23 cellular contexts compared by ENCODE assay signal in the genomic region with DNA sequence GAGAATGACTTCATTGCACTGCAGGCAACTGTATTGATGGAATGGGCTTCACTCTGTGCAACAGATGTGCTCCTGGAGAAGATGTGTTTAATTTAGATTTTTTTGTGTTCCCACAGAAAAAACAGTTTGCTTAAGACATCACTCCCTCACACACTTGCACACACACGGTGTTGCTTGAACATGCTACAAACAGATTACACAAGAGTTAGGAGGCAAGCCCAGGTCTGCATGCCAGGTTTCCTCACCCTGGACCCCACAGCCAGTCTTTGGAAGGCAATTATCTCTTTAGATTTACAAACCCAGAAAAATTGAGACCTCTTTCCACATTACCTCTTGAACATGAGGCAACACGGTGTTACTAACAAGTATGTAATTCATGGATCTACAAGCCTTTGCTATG.
"Had no signal": no experiment of that assay in that cellular context is flagged by ENCODE, and none has a peak within 500 bp of the region (broad histone marks: within the 10 kb centered on the region; RNA-seq: fewer than 3 reads in every experiment).

No MANE protein-coding gene starts in this region.

- H2AFZ ChIP-seq: parathyroid adenoma had no signal

- H3K36me3 Mint-ChIP-seq: activated naive CD4-positive, alpha-beta T cell treated with anti-CD3 and anti-CD28 coated beads, Interleukin-2, amount 50 U/mL, for 24 hours; brain; stimulated activated naive B cell treated with anti-CD40 and anti-IgM and Interleukin-4, amounts not matched to agents 10 μg/mL and 1 μg/mL and 100 μg/mL, for 72 hours; T-cell had no signal

- H3K4me3 ChIP-seq: heart right ventricle, right atrium auricular region, SK-N-MC, spleen had no signal

- H3K9me3 Mint-ChIP-seq: activated naive CD4-positive, alpha-beta T cell treated with anti-CD3 and anti-CD28 coated beads, Interleukin-2, amount 50 U/mL, for 24 hours; brain; dendritic cell treated with granulocyte-macrophage colony-stimulating factor and Interleukin-4, amounts not matched to agents 40 ng/mL and 50 ng/mL, for 4 days; endodermal cell; T-cell had no signal

- H3K27me3 ChIP-seq: right atrium auricular region had no signal

- H3K4me1 Mint-ChIP-seq: activated naive CD4-positive, alpha-beta T cell treated with anti-CD3 and anti-CD28 coated beads, Interleukin-2, amount 50 U/mL, for 24 hours; stimulated activated naive B cell treated with anti-CD40 and anti-IgM and Interleukin-4, amounts not matched to agents 10 μg/mL and 1 μg/mL and 100 μg/mL, for 72 hours; T-cell had no signal

- FAIRE-seq: kidney had no signal

- DNase-seq: activated CD4-positive, alpha-beta T cell treated with anti-CD3 and anti-CD28 coated beads for 48 hours; activated CD8-positive, alpha-beta memory T cell treated with anti-CD3 and anti-CD28 coated beads for 24 hours; activated effector memory CD4-positive, alpha-beta T cell treated with Interleukin-2 at 50 U/mL for 16 hours; amygdala; endodermal cell; foreskin melanocyte; heart right ventricle; kidney; left ventricle myocardium superior; spleen; stimulated activated CD4-positive, alpha-beta T cell treated with anti-CD3 and anti-CD28 coated beads, Interleukin-1b, Interleukin-23, amount 100 ng/mL, for 48 hours; stimulated activated naive B cell treated with anti-CD40 and anti-IgM and Interleukin-4, amounts not matched to agents 10 μg/mL and 1 μg/mL and 100 μg/mL, for 72 hours; substantia nigra; T-cell; T1000; trophoblast cell had no signal

- H3K27ac Mint-ChIP-seq: activated naive CD4-positive, alpha-beta T cell treated with anti-CD3 and anti-CD28 coated beads, Interleukin-2, amount 50 U/mL, for 24 hours; dendritic cell treated with granulocyte-macrophage colony-stimulating factor and Interleukin-4, amounts not matched to agents 40 ng/mL and 50 ng/mL, for 4 days; endodermal cell; stimulated activated naive B cell treated with anti-CD40 and anti-IgM and Interleukin-4, amounts not matched to agents 10 μg/mL and 1 μg/mL and 100 μg/mL, for 72 hours; T-cell had no signal

- H3K4me3 Mint-ChIP-seq: activated naive CD4-positive, alpha-beta T cell treated with anti-CD3 and anti-CD28 coated beads, Interleukin-2, amount 50 U/mL, for 24 hours; brain; dendritic cell treated with granulocyte-macrophage colony-stimulating factor and Interleukin-4, amounts not matched to agents 40 ng/mL and 50 ng/mL, for 4 days; endodermal cell; stimulated activated naive B cell treated with anti-CD40 and anti-IgM and Interleukin-4, amounts not matched to agents 10 μg/mL and 1 μg/mL and 100 μg/mL, for 72 hours; T-cell had no signal

- H3K36me3 ChIP-seq: heart right ventricle, right atrium auricular region, spleen, WERI-Rb-1 had no signal

- H3K27me3 Mint-ChIP-seq: brain; dendritic cell treated with granulocyte-macrophage colony-stimulating factor and Interleukin-4, amounts not matched to agents 40 ng/mL and 50 ng/mL, for 4 days had no signal

- ATAC-seq: heart right ventricle; left ventricle myocardium superior; stimulated activated naive B cell treated with anti-CD40 and anti-IgM and Interleukin-4, amounts not matched to agents 10 μg/mL and 1 μg/mL and 100 μg/mL, for 72 hours; T-cell had no signal

- H3K9ac ChIP-seq: parathyroid adenoma had no signal

- H3K79me2 ChIP-seq: parathyroid adenoma had no signal

- H3K9me3 ChIP-seq: heart right ventricle, right atrium auricular region, spleen had no signal

- H3K27ac ChIP-seq: heart right ventricle, parathyroid adenoma, right atrium auricular region, SK-N-MC, spleen, WERI-Rb-1 had no signal

- H3K4me1 ChIP-seq: parathyroid adenoma had no signal
